Comparison of ENCODE assay signal across 1 cellular context in genomic region chr12:58902726-58903125, GRCh38.
A peak's percentile ranks its signal among the peaks of the same experiment; 100 is the strongest.
TF ChIP-seq lines count a peak whose summit lies in the region.
"Not testable (repeated sequence)": the region's sequence is repeated elsewhere in the genome, so short reads cannot be mapped to it uniquely, and the experiment has no call there.

No MANE protein-coding gene starts in this region.

- not testable (repeated sequence) for TF ChIP-seq CTCF in HEK293 (tag by site-specific recombination; IDR thresholded peaks at IDR 0.05)

- CTCF ChIA-PET in HEK293 (lab: Yijun Ruan, JAX): not testable (repeated sequence)

- H3K36me3 ChIP-seq in HEK293 (ENCODE audit: control insufficient read depth in 2 of 2, insufficient read depth in 1 of 2, low read length in 2 of 2): peaks cover 10 to 36% of the 10 kb centered on the region in 2 experiments; a peak in 1 of 3 replicates

- H3K9me3 ChIP-seq in HEK293 (ENCODE audit: control insufficient read depth, insufficient read depth, low read depth, low read length): not testable (repeated sequence)

- H3K4me1 ChIP-seq in HEK293 (ENCODE audit: control insufficient read depth, insufficient read depth, low read length): not testable (repeated sequence)

- POLR2A ChIA-PET in HEK293 (lab: Yijun Ruan, JAX): not testable (repeated sequence)

- not testable (repeated sequence) for H3K27ac ChIP-seq in HEK293 (ENCODE audit: extremely low read depth, low read depth, low read length)

- H3K4me3 ChIP-seq in HEK293 (ENCODE audit: low read depth, low read length): not testable (repeated sequence)

TF ChIP-seq in HEK293, 187 proteins besides CTCF, POLR2A, EP300 and RAD21:
- peak; percentile 95 for TF ChIP-seq ZNF146 (tag by site-specific recombination; IDR thresholded peaks at IDR 0.05)
- TF ChIP-seq, protein P1, sequence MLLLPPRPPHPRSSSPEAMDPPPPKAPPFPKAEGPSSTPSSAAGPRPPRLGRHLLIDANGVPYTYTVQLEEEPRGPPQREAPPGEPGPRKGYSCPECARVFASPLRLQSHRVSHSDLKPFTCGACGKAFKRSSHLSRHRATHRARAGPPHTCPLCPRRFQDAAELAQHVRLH (tag by site-specific recombination; IDR thresholded peaks at IDR 0.05): 0 out of 2 replicates have a peak, but pooled peaks have one; percentile 41
